Comparison of ENCODE assay signal across 11 cellular contexts in genomic region chr18:12121175-12122095, GRCh38. TPM values are rescaled to one million over a fixed set of nuclear protein-coding genes. Genes with fewer than 3 reads are reported as not detected.
DNase-seq lines count a peak whose midpoint lies in the region; ATAC-seq, FAIRE-seq and TF ChIP-seq lines count a peak whose summit lies in the region.
"Had no signal": no experiment of that assay in that cellular context is flagged by ENCODE, and none has a peak within 500 bp of the region (broad histone marks: within the 10 kb centered on the region; RNA-seq: fewer than 3 reads in every experiment).

No MANE protein-coding gene starts in this region.

- no peaks in the 10 kb centered on the region for H3K9me1 ChIP-seq in K562 (ENCODE audit: control insufficient read depth, insufficient read depth, low read length)

- ATAC-seq in K562 (peak; percentile 99), HG02885 (IDR thresholded peaks at IDR 0.05; ENCODE audit: poor library complexity, unreplicated experiment) (no peak)
- ATAC-seq: sciatic nerve had no signal

- no peak overlapping the region for H3K9ac ChIP-seq in K562 (ENCODE audit: insufficient read depth in 1 of 2, low read depth in 2 of 2, low read length in 2 of 2)
- no peak overlapping the region for H3K9ac ChIP-seq in liver (ENCODE audit: low read depth in 1 of 2, low read length in 2 of 2)

- CTCF ChIA-PET in K562 (lab: Yijun Ruan, JAX; ENCODE audit: low intra/inter-chr PET ratio): no interaction called here

- H4K20me1 ChIP-seq in K562 (replicated peaks; ENCODE audit: control insufficient read depth, insufficient read depth, low read length): no peaks in the 10 kb centered on the region

- POLR2A ChIA-PET in K562 (lab: Yijun Ruan, JAX): interaction anchor here (0.7 to 0.8 kb wide), 2 partner anchors 91 to 885 kb away, joined by 3 read pairs; no protein-coding TSS in a partner anchor

- no peak overlapping the region for H3K4me2 ChIP-seq in K562 (ENCODE audit: insufficient read depth, low read length)

- WGBS in K562 (ENCODE audit: insufficient coverage, low coverage, missing lambda C conversion rate): 11% methylated on average over 16 of the region's 16 CpGs
- 71% methylated on average over 16 of the region's 16 CpGs for WGBS in liver

- TF ChIP-seq RAD21 in K562 (CRISPR knock-in tag; conservative IDR thresholded peaks at IDR 0.05 in 1 of 2, IDR thresholded peaks at IDR 0.05 in 1 of 2) (no peak), liver (IDR thresholded peaks at IDR 0.05) (peak; percentile 50)

- BruUV-seq in K562 (replicated peaks; lab: Mats Ljungman, UMichigan): no TSS peak

- peak; percentile 65 for DNase-seq in DMS53 treated with DMSO at 0.1 percent for 48 hours (lab: John Stamatoyannopoulos, UW; ENCODE audit: unreplicated experiment)
- DNase-seq in KBM-7: peak; percentile 6
- DNase-seq in K562 (ENCODE audit: extremely low read depth in 1 of 4, low spot score in 3 of 4): peak; percentile 12 to 67 (median 20)
- no peak for DNase-seq in HuH-7 (ENCODE audit: low spot score)
- DNase-seq in caudate nucleus (lab: John Stamatoyannopoulos, UW): no peak
- no peak for DNase-seq in ascending aorta (ENCODE audit: low spot score in 2 of 2)
- DNase-seq: NCI-H1048 had no signal

- TF ChIP-seq CTCF in K562 (IDR thresholded peaks at IDR 0.05 in 2 of 3, conservative IDR thresholded peaks at IDR 0.05 in 1 of 3; ENCODE audit: insufficient read depth in 2 of 3, low read depth in 1 of 3, low read length in 3 of 3): peak; percentile 40 to 42 (median 41); a peak in 4 of 6 replicates
- peak; percentile 27 for TF ChIP-seq CTCF in liver (IDR thresholded peaks at IDR 0.05; ENCODE audit: low read depth, low read length, missing input control)
- no peak for TF ChIP-seq CTCF in ascending aorta (IDR thresholded peaks at IDR 0.05)

- H3K79me2 ChIP-seq in K562 (ENCODE audit: control insufficient read depth, insufficient read depth, low read length): no peaks in the 10 kb centered on the region

- H3K4me1 ChIP-seq in K562 (replicated peaks in 1 of 2; ENCODE audit: control insufficient read depth in 2 of 2, insufficient read depth in 2 of 2, low read length in 2 of 2): no peaks in the 10 kb centered on the region
- no peaks in the 10 kb centered on the region for H3K4me1 ChIP-seq in liver (ENCODE audit: control insufficient read depth in 4 of 4, insufficient read depth in 4 of 4, low read length in 3 of 4)
- no peaks in the 10 kb centered on the region for H3K4me1 ChIP-seq in ascending aorta
- H3K4me1 ChIP-seq: HAP-1 had no signal

- intact Hi-C loops in K562 (cut with micrococcal nuclease): no loop called here
- intact Hi-C loops in ascending aorta (cut with DNase I): no loop called here

- H3K36me3 ChIP-seq in K562 (ENCODE audit: control insufficient read depth, insufficient read depth, low read length): no peaks in the 10 kb centered on the region
- no peaks in the 10 kb centered on the region for H3K36me3 ChIP-seq in liver (ENCODE audit: control insufficient read depth in 4 of 4, insufficient read depth in 3 of 4, low read depth in 1 of 4, low read length in 3 of 4)
- H3K36me3 ChIP-seq in ascending aorta: no peaks in the 10 kb centered on the region
- H3K36me3 ChIP-seq: HAP-1 had no signal

- H3K4me3 ChIP-seq in K562: no peak overlapping the region
- no peak overlapping the region for H3K4me3 ChIP-seq in liver (ENCODE audit: low read depth in 1 of 3, low read length in 3 of 3)
- H3K4me3 ChIP-seq in ascending aorta: no peak overlapping the region
- H3K4me3 ChIP-seq: HAP-1 had no signal

- H3K27me3 ChIP-seq in K562 (ENCODE audit: control insufficient read depth in 2 of 2, insufficient read depth in 2 of 2, low read length in 2 of 2) (peaks cover 0 to 5% of the 10 kb centered on the region in 2 experiments; a peak in 2 of 5 replicates), liver (ENCODE audit: control insufficient read depth in 4 of 4, insufficient read depth in 4 of 4, low read length in 3 of 4) (no peaks in the 10 kb centered on the region), ascending aorta (no peaks in the 10 kb centered on the region)

- no peak for TF ChIP-seq EP300 in K562 (IDR thresholded peaks at IDR 0.05; ENCODE audit: low read length)

- H3K27ac ChIP-seq in K562 (ENCODE audit: extremely low read depth, low read depth, low read length) (no peak overlapping the region), liver (ENCODE audit: low read depth in 1 of 2, low read length in 2 of 2) (no peak overlapping the region), caudate nucleus (ENCODE audit: low read depth, low read length) (no peak overlapping the region), ascending aorta (no peak overlapping the region)

- in situ Hi-C loops in KBM-7 (cut with MboI; ENCODE audit: low pct_unique_long_range_greater_than_20kb, low sequenced_read_pairs) (no loop called here), K562 (cut with MboI) (no loop called here)

- no peak overlapping the region for H2AFZ ChIP-seq in K562 (ENCODE audit: low read depth, low read length)

- TF ChIP-seq POLR2A in K562 (conservative IDR thresholded peaks at IDR 0.05): no peak

- FAIRE-seq in K562 (lab: Jason Lieb, UNC): peak; percentile 90

- H3K9me3 ChIP-seq in K562 (replicated peaks; ENCODE audit: control insufficient read depth, insufficient read depth, low read depth, low read length) (no peaks in the 10 kb centered on the region), liver (ENCODE audit: control insufficient read depth in 4 of 4, low read length in 3 of 4) (no peaks in the 10 kb centered on the region), ascending aorta (no peaks in the 10 kb centered on the region)
- H3K9me3 ChIP-seq: HAP-1 had no signal

TF ChIP-seq in K562, 482 proteins besides CTCF, POLR2A, EP300 and RAD21:
- TF ChIP-seq BHLHE40 (IDR thresholded peaks at IDR 0.05; ENCODE audit: low read length): peak; percentile 49; the same call in 1 of the 2 replicates
- no peak for TF ChIP-seq ARHGAP35 (IDR thresholded peaks at IDR 0.05; ENCODE audit: partially characterized antibody)
- TF ChIP-seq RBFOX2 (IDR thresholded peaks at IDR 0.05; ENCODE audit: low read depth, low read length): no peak
- TF ChIP-seq RNF2 (IDR thresholded peaks at IDR 0.05): 0 out of 2 replicates have a peak, but pooled peaks have one; percentile 1
- TF ChIP-seq SMC3 (conservative IDR thresholded peaks at IDR 0.05; ENCODE audit: insufficient read depth, low read depth, low read length): peak; percentile 15; the same call in 1 of the 2 replicates

TF ChIP-seq in liver, 16 proteins besides CTCF, POLR2A, EP300 and RAD21 (continues in another document):
- no peak for TF ChIP-seq ATF3 (IDR thresholded peaks at IDR 0.05)
- TF ChIP-seq TAF1 (conservative IDR thresholded peaks at IDR 0.05): no peak
- TF ChIP-seq HNF4A (conservative IDR thresholded peaks at IDR 0.05): no peak
- no peak for TF ChIP-seq FOXA2 (IDR thresholded peaks at IDR 0.05)
- TF ChIP-seq REST (IDR thresholded peaks at IDR 0.05): no peak
- no peak for TF ChIP-seq NR2F2 (IDR thresholded peaks at IDR 0.05)
- TF ChIP-seq FOXA1 (IDR thresholded peaks at IDR 0.05): no peak
- TF ChIP-seq RXRA (IDR thresholded peaks at IDR 0.05): no peak
- no peak for TF ChIP-seq EGR1 (IDR thresholded peaks at IDR 0.05; ENCODE audit: low read depth in 2 of 2)

RNA-seq across cellular contexts. Expression of gene ANKRD62, which starts 27.8 kb away (rescaled TPM):
- total RNA-seq in K562 (2011; cell fraction: chromatin; rRNA removed; ENCODE audit: low replicate concordance): 1.8 and 4.9 TPM in 2 replicates
- total RNA-seq in K562 (2011; cell fraction: nucleolus; rRNA removed): 1.0 and 2.2 TPM in 2 replicates
- 1.9 and 2.1 TPM in 2 replicates for total RNA-seq in K562 (2011; cell fraction: nucleoplasm; rRNA removed)
- 0.33 and 0.45 TPM in 2 replicates for total RNA-seq in K562 (2014; rRNA removed)
- total RNA-seq in K562 (2014; rRNA removed; fragmentation: Illumina TruSeq; extraction: Trizol): 0.96 and 1.1 TPM in 2 replicates
- total RNA-seq in K562 (2015; rRNA removed; fragmentation: Illumina TruSeq; extraction: Trizol): 0.83 and 1.1 TPM in 2 replicates
- total RNA-seq in K562 (2021): 0.44 and 0.69 TPM in 2 replicates
- polyA plus RNA-seq in K562 (2011; rRNA removed): not detected in 2 replicates
- not detected in 2 replicates for polyA plus RNA-seq in K562 (2011; cell fraction: cytosol; rRNA removed)
- polyA plus RNA-seq in K562 (2011; cell fraction: nucleus; rRNA removed): not detected in 2 replicates
- polyA plus RNA-seq in K562 (2012): 0.19 and 0.25 TPM in 2 replicates
- polyA plus RNA-seq in K562 (2014; fragmentation: Illumina TruSeq; extraction: Trizol): 0.18 and 0.31 TPM in 2 replicates
- polyA plus RNA-seq in K562 (2014; fragmentation: Nextera tagmentation; extraction: Ambion mirVana): under 1 TPM; 0.28 to 0.48 TPM
- polyA plus RNA-seq in K562 (2014; rRNA removed): 0.16 and 0.89 TPM in 2 replicates
- not detected in 2 replicates for polyA minus RNA-seq in K562 (2011; rRNA and poly(A)+ RNA removed)
- not detected in 2 replicates for polyA minus RNA-seq in K562 (2011; cell fraction: cytosol; rRNA and poly(A)+ RNA removed)
- polyA minus RNA-seq in K562 (2011; cell fraction: nucleus; rRNA and poly(A)+ RNA removed): 0.11 and 0.13 TPM in 2 replicates
- under 1 TPM in 1 of 2 donors, not detected in 1; under 0.01 TPM for total RNA-seq in liver
- polyA plus RNA-seq in liver: not detected
- total RNA-seq in ascending aorta: not detected
- total RNA-seq: sciatic nerve had no signal

Comparison
In these comparisons a context has a peak if more than half of its experiments do, and no peak if none do; other contexts are left out.
1. DNase-seq: peak in DMS53 treated with DMSO at 0.1 percent for 48 hours (single experiment), KBM-7 (single experiment) and K562 (4 of 4); none in HuH-7 (single experiment), caudate nucleus (0 of 61) and ascending aorta (0 of 2).
2. CTCF ChIP-seq: peak in K562 (3 of 3) and liver (single experiment); none in ascending aorta (0 of 3).